ENCODE assay signal across 24 cellular contexts in the genomic region with DNA sequence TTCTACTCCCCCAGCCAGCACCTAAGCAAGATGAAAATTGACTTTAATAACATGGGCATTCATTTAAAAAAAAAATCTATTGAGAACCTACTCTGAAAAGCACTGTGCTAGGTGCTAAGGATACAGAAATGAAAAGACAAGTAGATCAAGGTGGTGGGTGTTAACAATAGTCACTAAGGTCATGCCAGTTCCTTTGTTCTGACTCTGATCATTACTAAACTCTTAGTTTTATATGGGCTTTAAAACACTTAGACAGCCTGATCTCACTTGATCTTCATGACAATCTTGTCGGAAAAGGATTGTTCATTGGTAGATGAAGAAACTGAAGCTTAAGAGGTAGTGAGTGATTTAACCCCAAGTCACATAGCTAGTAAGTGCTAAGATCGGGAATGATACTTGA.
"Had no signal": no experiment of that assay in that cellular context is flagged by ENCODE, and none has a peak within 500 bp of the region (broad histone marks: within the 10 kb centered on the region; RNA-seq: fewer than 3 reads in every experiment).

No MANE protein-coding gene starts in this region.

- H3K9me3 ChIP-seq: MG63, SJSA1 had no signal

- H3K27me3 ChIP-seq: MG63, SJSA1 had no signal

- H3K36me3 ChIP-seq: MG63, SJSA1 had no signal

- H3K27ac ChIP-seq: SJSA1, SK-N-MC had no signal

- ATAC-seq: HepG2 had no signal

- H3K4me3 ChIP-seq: MG63, SJSA1, SK-N-MC had no signal

- DNase-seq: IMR-90, Karpas-422, KG1, MG63, NCI-H1092, NCI-H1105 treated with DMSO at 0.1 percent for 48 hours, NCI-H1417 treated with DMSO at 0.1 percent for 48 hours, NCI-H146, NCI-H1694 treated with DMSO at 0.1 percent for 48 hours, NCI-H1930, NCI-H2081, NCI-H2107, NCI-H226, NCI-H446, NCI-H510A, NCI-H524 treated with DMSO at 0.1 percent for 48 hours, NCI-H69, NCI-H774, Right ventricle myocardium superior, RPMI8226, SIG-M5 had no signal
